1 cellular context compared by ENCODE assay signal in genomic region chr11:11463397-11463796, GRCh38.
TF ChIP-seq lines count a peak whose summit lies in the region.

No MANE protein-coding gene starts in this region.

TF ChIP-seq in HEK293, 187 proteins besides CTCF, POLR2A, EP300 and RAD21 (continued from another document and continues in another):
- TF ChIP-seq ZNF639 (tag by site-specific recombination; IDR thresholded peaks at IDR 0.05) (peak; percentile 70; the same call in 1 of the 2 replicates), ZNF248 (tag by site-specific recombination; IDR thresholded peaks at IDR 0.05) (no peak), ZNF423 (tag by site-specific recombination; IDR thresholded peaks at IDR 0.05) (peak; percentile 73), ZSCAN5A (tag by site-specific recombination; IDR thresholded peaks at IDR 0.05) (no peak), PRDM6 (tag by site-specific recombination; IDR thresholded peaks at IDR 0.05) (peak; percentile 97), SP3 (tag by site-specific recombination; IDR thresholded peaks at IDR 0.05) (no peak), ZNF776 (tag by site-specific recombination; IDR thresholded peaks at IDR 0.05; ENCODE audit: borderline replicate concordance) (no peak), ZNF701 (tag by site-specific recombination; IDR thresholded peaks at IDR 0.05) (no peak), ZFP3 (tag by site-specific recombination; IDR thresholded peaks at IDR 0.05; ENCODE audit: low read depth) (no peak), ZNF580 (tag by site-specific recombination; IDR thresholded peaks at IDR 0.05) (peak; percentile 72; the same call in 1 of the 2 replicates), ZNF138 (tag by site-specific recombination; IDR thresholded peaks at IDR 0.05; ENCODE audit: borderline replicate concordance) (no peak), ZNF132 (tag by site-specific recombination; IDR thresholded peaks at IDR 0.05; ENCODE audit: borderline replicate concordance) (no peak), ZSCAN30 (tag by site-specific recombination; IDR thresholded peaks at IDR 0.05) (peak; percentile 73), ZNF843 (tag by site-specific recombination; IDR thresholded peaks at IDR 0.05) (peak; percentile 82), ZNF266 (tag by site-specific recombination; IDR thresholded peaks at IDR 0.05; ENCODE audit: low read depth) (no peak), ELK4 (IDR thresholded peaks at IDR 0.05; ENCODE audit: borderline replicate concordance, low read depth, low read length) (no peak), PRDM2 (tag by site-specific recombination; IDR thresholded peaks at IDR 0.05; ENCODE audit: borderline replicate concordance) (no peak), ZNF549 (tag by site-specific recombination; IDR thresholded peaks at IDR 0.05) (no peak), HOXC10 (CRISPR knock-in tag; IDR thresholded peaks at IDR 0.05) (peak; percentile 94; the same call in 1 of the 2 replicates), GLIS1 (tag by site-specific recombination; IDR thresholded peaks at IDR 0.05) (peak; percentile 93), ZIC2 (tag by site-specific recombination; IDR thresholded peaks at IDR 0.05) (peak; percentile 80), ZNF19 (tag by site-specific recombination; IDR thresholded peaks at IDR 0.05; ENCODE audit: low read depth) (no peak), ZNF600 (tag by site-specific recombination; IDR thresholded peaks at IDR 0.05) (0 out of 2 replicates have a peak, but pooled peaks have one; percentile 41), ZNF157 (tag by site-specific recombination; IDR thresholded peaks at IDR 0.05) (no peak), ZNF529 (tag by site-specific recombination; IDR thresholded peaks at IDR 0.05; ENCODE audit: insufficient replicate concordance) (no peak), TCF7L2 (IDR thresholded peaks at IDR 0.05; ENCODE audit: borderline replicate concordance, low read depth, low read length) (peak; percentile 78), ZNF280D (tag by site-specific recombination; IDR thresholded peaks at IDR 0.05) (no peak), ZBTB20 (tag by site-specific recombination; IDR thresholded peaks at IDR 0.05) (peak; percentile 85), ZNF544 (tag by site-specific recombination; IDR thresholded peaks at IDR 0.05) (no peak), ZNF654 (tag by site-specific recombination; IDR thresholded peaks at IDR 0.05; ENCODE audit: low read depth) (no peak), GLI2 (tag by site-specific recombination; IDR thresholded peaks at IDR 0.05; ENCODE audit: borderline replicate concordance, low read depth) (peak; percentile 42; the same call in 1 of the 2 replicates), ZNF521 (tag by site-specific recombination; IDR thresholded peaks at IDR 0.05) (no peak), ZNF707 (tag by site-specific recombination; IDR thresholded peaks at IDR 0.05) (no peak), ZNF518A (tag by site-specific recombination; conservative IDR thresholded peaks at IDR 0.05; ENCODE audit: low read depth) (no peak; the same call in 1 of the 2 replicates), ZBTB6 (tag by site-specific recombination; IDR thresholded peaks at IDR 0.05) (no peak), ZNF366 (tag by site-specific recombination; conservative IDR thresholded peaks at IDR 0.05) (peak; percentile 58; the same call in 1 of the 2 replicates), ZNF596 (tag by site-specific recombination; IDR thresholded peaks at IDR 0.05) (peak; percentile 59), ZNF274 (IDR thresholded peaks at IDR 0.05; ENCODE audit: low read length) (no peak), ZNF274 (tag by site-specific recombination; IDR thresholded peaks at IDR 0.05; ENCODE audit: borderline replicate concordance) (no peak)
